In genomic region chr10:43395571-43396060, GRCh38 we compare ENCODE assay signal across 9 cellular contexts. TPM values are rescaled to one million over a fixed set of nuclear protein-coding genes. Genes with fewer than 3 reads are reported as not detected.
DNase-seq lines count a peak whose midpoint lies in the region; ATAC-seq, FAIRE-seq and TF ChIP-seq lines count a peak whose summit lies in the region.
"Had no signal": no experiment of that assay in that cellular context is flagged by ENCODE, and none has a peak within 500 bp of the region (broad histone marks: within the 10 kb centered on the region; RNA-seq: fewer than 3 reads in every experiment).

No MANE protein-coding gene starts in this region.

- H3K4me1 ChIP-seq in esophagus squamous epithelium, result peaks cover 19 to 97% (median 47%) of the 10 kb centered on the region in 3 donors
- peaks cover 16 to 31% (median 22%) of the 10 kb centered on the region in 3 donors for H3K4me1 ChIP-seq in pancreas

- DNase-seq in activated CD4-positive, alpha-beta T cell treated with anti-CD3 and anti-CD28 coated beads for 36 hours, result peak; percentile 58
- DNase-seq in activated CD4-positive, alpha-beta T cell treated with anti-CD3 and anti-CD28 coated beads for 1 hour, result no peak
- DNase-seq in activated CD4-positive, alpha-beta T cell treated with anti-CD3 and anti-CD28 coated beads, Interleukin-2, amount 10 ng/mL, durations not matched to agents 24 days and 14 days, result no peak
- no peak for DNase-seq in esophagus squamous epithelium (lab: John Stamatoyannopoulos, UW)
- peak in 2 of 6 donors; percentile 41 to 56 for DNase-seq in pancreas
- DNase-seq in NCI-H774 (lab: John Stamatoyannopoulos, UW), result no peak

- FAIRE-seq in pancreas (lab: Jason Lieb, UNC), result no peak
- FAIRE-seq: colon had no signal

- no peaks in the 10 kb centered on the region for H3K27me3 ChIP-seq in esophagus squamous epithelium
- H3K27me3 ChIP-seq in pancreas, result no peaks in the 10 kb centered on the region

- peaks cover 61% of the 10 kb centered on the region for H3K4me1 Mint-ChIP-seq in activated CD4-positive, alpha-beta T cell treated with anti-CD3 and anti-CD28 coated beads for 36 hours
- peaks cover 69% of the 10 kb centered on the region for H3K4me1 Mint-ChIP-seq in activated CD4-positive, alpha-beta T cell treated with anti-CD3 and anti-CD28 coated beads, Interleukin-2, amount 10 ng/mL, durations not matched to agents 24 days and 14 days

- H3K36me3 Mint-ChIP-seq in activated CD4-positive, alpha-beta T cell treated with anti-CD3 and anti-CD28 coated beads for 36 hours (ENCODE audit: low read depth), result peaks cover 87% of the 10 kb centered on the region
- H3K36me3 Mint-ChIP-seq in activated CD4-positive, alpha-beta T cell treated with anti-CD3 and anti-CD28 coated beads, Interleukin-2, amount 10 ng/mL, durations not matched to agents 24 days and 14 days (ENCODE audit: low read depth), result peaks cover 75% of the 10 kb centered on the region

- POLR2A ChIA-PET in activated CD4-positive, alpha-beta T cell treated with anti-CD3 and anti-CD28 coated beads for 36 hours (lab: Charles Lee), result interaction anchor here (0.8 to 2.2 kb wide), 4 partner anchors 10 to 25 kb away, joined by 3 to 24 read pairs (median 4); no protein-coding TSS in a partner anchor

- CTCF ChIA-PET in activated CD4-positive, alpha-beta T cell treated with anti-CD3 and anti-CD28 coated beads for 36 hours (lab: Charles Lee), result interaction anchor here (0.6 to 2.5 kb wide), 5 partner anchors 10 to 249 kb away, joined by 3 to 9 read pairs (median 3); no protein-coding TSS in a partner anchor

- H3K9me3 ChIP-seq in esophagus squamous epithelium, result no peaks in the 10 kb centered on the region
- no peaks in the 10 kb centered on the region for H3K9me3 ChIP-seq in pancreas

- no peaks in the 10 kb centered on the region for H3K9me3 Mint-ChIP-seq in activated CD4-positive, alpha-beta T cell treated with anti-CD3 and anti-CD28 coated beads for 36 hours (ENCODE audit: low read depth)
- no peaks in the 10 kb centered on the region for H3K9me3 Mint-ChIP-seq in activated CD4-positive, alpha-beta T cell treated with anti-CD3 and anti-CD28 coated beads, Interleukin-2, amount 10 ng/mL, durations not matched to agents 24 days and 14 days

- TF ChIP-seq CTCF in esophagus squamous epithelium (IDR thresholded peaks at IDR 0.05), result no peak
- TF ChIP-seq CTCF in pancreas (IDR thresholded peaks at IDR 0.05), result no peak

- 7 to 30% methylated on average over 3 to 11 of the region's 18 CpGs for WGBS in esophagus squamous epithelium, 2 donors
- 10 to 23% methylated on average over 18 of the region's 18 CpGs for WGBS in pancreas, 2 donors

- H3K27ac Mint-ChIP-seq in activated CD4-positive, alpha-beta T cell treated with anti-CD3 and anti-CD28 coated beads for 36 hours, result peak overlapping the region; percentile 85
- H3K27ac Mint-ChIP-seq in activated CD4-positive, alpha-beta T cell treated with anti-CD3 and anti-CD28 coated beads, Interleukin-2, amount 10 ng/mL, durations not matched to agents 24 days and 14 days, result peak overlapping the region; percentile 94

- no peak for ATAC-seq in activated CD4-positive, alpha-beta T cell treated with anti-CD3 and anti-CD28 coated beads for 36 hours
- peak in 1 of 4 donors; percentile 1 for ATAC-seq in pancreas
- ATAC-seq in GM18498 (IDR thresholded peaks at IDR 0.05; ENCODE audit: unreplicated experiment), result no peak
- ATAC-seq in GM18909 (IDR thresholded peaks at IDR 0.05; ENCODE audit: poor library complexity, unreplicated experiment), result no peak

- H3K4me3 Mint-ChIP-seq in activated CD4-positive, alpha-beta T cell treated with anti-CD3 and anti-CD28 coated beads for 36 hours, result peak overlapping the region; percentile 99
- peak overlapping the region; percentile 90 for H3K4me3 Mint-ChIP-seq in activated CD4-positive, alpha-beta T cell treated with anti-CD3 and anti-CD28 coated beads, Interleukin-2, amount 10 ng/mL, durations not matched to agents 24 days and 14 days

- peak overlapping the region; percentile 63 to 86 (median 68) for H3K4me3 ChIP-seq in esophagus squamous epithelium
- peak overlapping the region; percentile 57 to 79 (median 61) for H3K4me3 ChIP-seq in pancreas

- TF ChIP-seq POLR2A in esophagus squamous epithelium (IDR thresholded peaks at IDR 0.05), result no peak

- H3K27me3 Mint-ChIP-seq in activated CD4-positive, alpha-beta T cell treated with anti-CD3 and anti-CD28 coated beads for 36 hours, result no peaks in the 10 kb centered on the region
- no peaks in the 10 kb centered on the region for H3K27me3 Mint-ChIP-seq in activated CD4-positive, alpha-beta T cell treated with anti-CD3 and anti-CD28 coated beads, Interleukin-2, amount 10 ng/mL, durations not matched to agents 24 days and 14 days

- intact Hi-C loops in activated CD4-positive, alpha-beta T cell treated with anti-CD3 and anti-CD28 coated beads for 36 hours (cut with DNase I, micrococcal nuclease), result loop anchor here (2.0 to 10.0 kb wide), 4 partner anchors 33 to 613 kb away; partner anchors contain the start of genes BMS1 (in 1 of the 2), CSGALNACT2 (in 1 of the 2) and ZNF239 (in 1 of the 2)
- intact Hi-C loops in activated CD4-positive, alpha-beta T cell treated with anti-CD3 and anti-CD28 coated beads, Interleukin-2, amount 10 ng/mL, durations not matched to agents 24 days and 14 days (cut with micrococcal nuclease), result loop anchor here (2.0 kb wide), 1 partner anchor 33 kb away; no protein-coding TSS in a partner anchor
- intact Hi-C loops in esophagus squamous epithelium (cut with DNase I) (no loop called here), pancreas (cut with DNase I) (no loop called here)

- H3K27ac ChIP-seq in esophagus squamous epithelium (peak overlapping the region; percentile 97 to 99 (median 98)), pancreas (peak overlapping the region; percentile 95 to 97 (median 96))

- H3K36me3 ChIP-seq in esophagus squamous epithelium (peaks cover 15 to 52% (median 24%) of the 10 kb centered on the region in 3 donors), pancreas (peaks cover 0 to 37% (median 5%) of the 10 kb centered on the region in 3 donors)

RNA-seq across cellular contexts. Expression of gene HNRNPF, which starts 13.4 kb away (rescaled TPM):
- total RNA-seq in activated CD4-positive, alpha-beta T cell treated with anti-CD3 and anti-CD28 coated beads for 36 hours, result 100 to 1,000 TPM; 410 to 466 TPM
- total RNA-seq in activated CD4-positive, alpha-beta T cell treated with anti-CD3 and anti-CD28 coated beads, Interleukin-2, amount 10 ng/mL, durations not matched to agents 24 days and 14 days, result 513 and 516 TPM in 2 replicates
- total RNA-seq in esophagus squamous epithelium (100 to 1,000 TPM; 154 to 229 (median 189) TPM), pancreas (100 to 1,000 TPM in 1 of 6 donors, 10 to 100 TPM in 5; 51.9 to 103 (median 84.5) TPM)
- 10 to 100 TPM; 26.5 to 56.8 TPM for polyA plus RNA-seq in pancreas

RNA-seq across cellular contexts. Expression of gene FXYD4, which starts 24.2 kb away (rescaled TPM):
- not detected for total RNA-seq in activated CD4-positive, alpha-beta T cell treated with anti-CD3 and anti-CD28 coated beads for 36 hours
- not detected in 2 replicates for total RNA-seq in activated CD4-positive, alpha-beta T cell treated with anti-CD3 and anti-CD28 coated beads, Interleukin-2, amount 10 ng/mL, durations not matched to agents 24 days and 14 days
- total RNA-seq in esophagus squamous epithelium (not detected), pancreas (under 1 TPM in 1 of 6 donors, not detected in 5; 0.31 TPM)
- polyA plus RNA-seq in pancreas, result under 1 TPM in 1 of 2 donors, not detected in 1; 0.28 TPM

RNA-seq across cellular contexts. Expression of gene ZNF487, which starts 41.3 kb away (rescaled TPM):
- total RNA-seq in activated CD4-positive, alpha-beta T cell treated with anti-CD3 and anti-CD28 coated beads for 36 hours, result 1 to 10 TPM; 1.8 to 2.3 TPM
- total RNA-seq in activated CD4-positive, alpha-beta T cell treated with anti-CD3 and anti-CD28 coated beads, Interleukin-2, amount 10 ng/mL, durations not matched to agents 24 days and 14 days, result 1.5 and 1.6 TPM in 2 replicates
- total RNA-seq in esophagus squamous epithelium, result 1 to 10 TPM; 1.7 to 4.6 (median 4.2) TPM
- 1 to 10 TPM in 5 of 6 donors, under 1 TPM in 1; 0.85 to 3.0 (median 1.7) TPM for total RNA-seq in pancreas
- polyA plus RNA-seq in pancreas, result 1 to 10 TPM; 2.2 to 5.0 TPM

Comparison
In these comparisons a context has a peak if more than half of its experiments do, and no peak if none do; other contexts are left out.
1. intact Hi-C loops: an anchor here in activated CD4-positive, alpha-beta T cell treated with anti-CD3 and anti-CD28 coated beads for 36 hours (2.0 to 10.0 kb wide) and activated CD4-positive, alpha-beta T cell treated with anti-CD3 and anti-CD28 coated beads, Interleukin-2, amount 10 ng/mL, durations not matched to agents 24 days and 14 days (2.0 kb wide); none called in esophagus squamous epithelium and pancreas.